In genomic region chr10:59865101-59865500, GRCh38 we compare ENCODE assay signal across 8 cellular contexts. TPM values are rescaled to one million over a fixed set of nuclear protein-coding genes. Genes with fewer than 3 reads are reported as not detected.
DNase-seq lines count a peak whose midpoint lies in the region; ATAC-seq, FAIRE-seq and TF ChIP-seq lines count a peak whose summit lies in the region.

No MANE protein-coding gene starts in this region.

- peak; percentile 18 to 24; a peak in 1 of 5 replicates for TF ChIP-seq RAD21 in A549 (conservative IDR thresholded peaks at IDR 0.05 in 1 of 2, IDR thresholded peaks at IDR 0.05 in 1 of 2)

- CTCF ChIA-PET in A549 (lab: Yijun Ruan, JAX): interaction anchor here (0.8 to 1.6 kb wide), 5 partner anchors 11 to 239 kb away, joined by 3 to 5 read pairs (median 3); no protein-coding TSS in a partner anchor

- no peak overlapping the region for H3K4me2 ChIP-seq in A549

- POLR2A ChIA-PET in A549 (lab: Yijun Ruan, JAX): interaction anchor here (2.0 kb wide), 1 partner anchor 42 kb away, joined by 4 read pairs; the partner anchor contains the start of gene CCDC6

- TF ChIP-seq EP300 in A549 (IDR thresholded peaks at IDR 0.05): no peak

- WGBS in A549 (ENCODE audit: missing lambda C conversion rate): 64% methylated on average over 5 of the region's 5 CpGs
- 72 to 85% methylated on average over 2 to 5 of the region's 5 CpGs for WGBS in endodermal cell (ENCODE audit: insufficient coverage in 1 of 2, insufficient read length in 1 of 2), 2 experiments

- H3K4me1 ChIP-seq in A549: no peaks in the 10 kb centered on the region
- no peaks in the 10 kb centered on the region for H3K4me1 ChIP-seq in endodermal cell (ENCODE audit: control insufficient read depth, insufficient read depth, low read length)

- FAIRE-seq in A549 (lab: Jason Lieb, UNC) (no peak), urothelium cell line (lab: Jason Lieb, UNC) (no peak)

- H3K4me3 Mint-ChIP-seq in endodermal cell: no peak overlapping the region
- no peak overlapping the region for H3K4me3 Mint-ChIP-seq in natural killer cell treated with Interleukin-12 subunit alpha and Interleukin-12 subunit beta and Interleukin-15 and Interleukin-18, amount 100 ng/mL, for 72 hours

- DNase-seq in A549 (ENCODE audit: low read depth in 1 of 2, low spot score in 1 of 2) (peak; percentile 10 to 23), GM12864 (ENCODE audit: low read depth) (no peak), NCI-H69 (lab: John Stamatoyannopoulos, UW) (peak; percentile 73), endodermal cell (peak; percentile 67), NK-92 (lab: John Stamatoyannopoulos, UW; ENCODE audit: unreplicated experiment) (no peak), urothelium cell line (ENCODE audit: low spot score) (no peak)
- no peak for DNase-seq in natural killer cell treated with Interleukin-12 subunit alpha and Interleukin-12 subunit beta and Interleukin-15 and Interleukin-18, amount 100 ng/mL, for 72 hours (ENCODE audit: low spot score)

- H3K27ac ChIP-seq in A549: no peak overlapping the region
- no peak overlapping the region for H3K27ac ChIP-seq in endodermal cell (ENCODE audit: low read depth, low read length)

- peak; percentile 28; the same call in 2 of the 3 replicates for TF ChIP-seq CTCF in A549 (IDR thresholded peaks at IDR 0.05)
- TF ChIP-seq CTCF in GM12864 (IDR thresholded peaks at IDR 0.05; ENCODE audit: low read depth, low read length, missing control alignments): peak; percentile 54
- TF ChIP-seq CTCF in endodermal cell (conservative IDR thresholded peaks at IDR 0.05): peak; percentile 69

- peaks cover 10% of the 10 kb centered on the region for H3K36me3 Mint-ChIP-seq in endodermal cell (ENCODE audit: low read depth)
- no peaks in the 10 kb centered on the region for H3K36me3 Mint-ChIP-seq in natural killer cell treated with Interleukin-12 subunit alpha and Interleukin-12 subunit beta and Interleukin-15 and Interleukin-18, amount 100 ng/mL, for 72 hours

- H3K9ac ChIP-seq in endodermal cell (ENCODE audit: extremely low read depth, low read length, poor library complexity, severe bottlenecking): no peak overlapping the region

- no peaks in the 10 kb centered on the region for H3K9me3 Mint-ChIP-seq in endodermal cell
- no peaks in the 10 kb centered on the region for H3K9me3 Mint-ChIP-seq in natural killer cell treated with Interleukin-12 subunit alpha and Interleukin-12 subunit beta and Interleukin-15 and Interleukin-18, amount 100 ng/mL, for 72 hours

- ATAC-seq in A549: peak; percentile 50 to 55; a peak in 3 of 6 replicates
- peak; percentile 75 for ATAC-seq in HG02759 (IDR thresholded peaks at IDR 0.05; ENCODE audit: unreplicated experiment)
- ATAC-seq in natural killer cell treated with Interleukin-12 subunit alpha and Interleukin-12 subunit beta and Interleukin-15 and Interleukin-18, amount 100 ng/mL, for 72 hours: peak; percentile 54 to 71

- H3K27ac Mint-ChIP-seq in endodermal cell: no peak overlapping the region
- peak overlapping the region in 1 of 2 donors; percentile 82 for H3K27ac Mint-ChIP-seq in natural killer cell treated with Interleukin-12 subunit alpha and Interleukin-12 subunit beta and Interleukin-15 and Interleukin-18, amount 100 ng/mL, for 72 hours

- H3K27me3 ChIP-seq in endodermal cell (ENCODE audit: control insufficient read depth, insufficient read depth, low read length, poor library complexity, severe bottlenecking): no peaks in the 10 kb centered on the region

- H3K4me1 Mint-ChIP-seq in endodermal cell: peaks cover 25% of the 10 kb centered on the region
- peaks cover 46 to 61% of the 10 kb centered on the region in 2 donors for H3K4me1 Mint-ChIP-seq in natural killer cell treated with Interleukin-12 subunit alpha and Interleukin-12 subunit beta and Interleukin-15 and Interleukin-18, amount 100 ng/mL, for 72 hours (ENCODE audit: low read depth in 2 of 2)

- H3K9me3 ChIP-seq in A549 (0 out of 3 replicates have a peak, but pooled peaks cover 3% of the 10 kb centered on the region), endodermal cell (ENCODE audit: control insufficient read depth, low read length) (peaks cover 5% of the 10 kb centered on the region)

- no peaks in the 10 kb centered on the region for H3K36me3 ChIP-seq in endodermal cell (ENCODE audit: control insufficient read depth, insufficient read depth, low read length)

- no peak overlapping the region for H3K4me3 ChIP-seq in A549
- no peak overlapping the region for H3K4me3 ChIP-seq in GM12864 (ENCODE audit: low read depth, low read length)
- H3K4me3 ChIP-seq in endodermal cell (ENCODE audit: low read length): no peak overlapping the region

- TF ChIP-seq POLR2A in A549 (IDR thresholded peaks at IDR 0.05; ENCODE audit: low read length): no peak

- H3K27me3 Mint-ChIP-seq in endodermal cell (ENCODE audit: insufficient read depth): no peaks in the 10 kb centered on the region
- no peaks in the 10 kb centered on the region for H3K27me3 Mint-ChIP-seq in natural killer cell treated with Interleukin-12 subunit alpha and Interleukin-12 subunit beta and Interleukin-15 and Interleukin-18, amount 100 ng/mL, for 72 hours

TF ChIP-seq in A549, 52 proteins besides CTCF, POLR2A, EP300 and RAD21:
- TF ChIP-seq MAFK (IDR thresholded peaks at IDR 0.05; ENCODE audit: partially characterized antibody) (no peak), CBX2 (IDR thresholded peaks at IDR 0.05; ENCODE audit: borderline replicate concordance, low read depth) (no peak), EHF (CRISPR knock-in tag; IDR thresholded peaks at IDR 0.05) (no peak), NPAS2 (CRISPR knock-in tag; IDR thresholded peaks at IDR 0.05; ENCODE audit: borderline replicate concordance) (no peak), CHD4 (IDR thresholded peaks at IDR 0.05; ENCODE audit: borderline replicate concordance) (no peak), ESRRA (IDR thresholded peaks at IDR 0.05; ENCODE audit: borderline replicate concordance, low read length) (no peak), E2F6 (IDR thresholded peaks at IDR 0.05; ENCODE audit: borderline replicate concordance, low read depth) (no peak), RFX5 (IDR thresholded peaks at IDR 0.05) (no peak), TFCP2L1 (CRISPR knock-in tag; IDR thresholded peaks at IDR 0.05) (no peak), ZFP36 (IDR thresholded peaks at IDR 0.05; ENCODE audit: borderline replicate concordance, partially characterized antibody) (no peak), HDAC2 (IDR thresholded peaks at IDR 0.05) (no peak), HOXB13 (CRISPR knock-in tag; IDR thresholded peaks at IDR 0.05; ENCODE audit: low read depth) (no peak), CBX8 (IDR thresholded peaks at IDR 0.05) (no peak), ZNF302 (CRISPR knock-in tag; IDR thresholded peaks at IDR 0.05) (no peak), POLR2AphosphoS2 (conservative IDR thresholded peaks at IDR 0.05; ENCODE audit: low read length) (no peak), USF2 (IDR thresholded peaks at IDR 0.05) (no peak), BHLHE40 (IDR thresholded peaks at IDR 0.05; ENCODE audit: low read depth, low read length) (no peak), FOSB (CRISPR knock-in tag; IDR thresholded peaks at IDR 0.05) (no peak), BCL3 (IDR thresholded peaks at IDR 0.05) (no peak), RNF2 (IDR thresholded peaks at IDR 0.05; ENCODE audit: borderline replicate concordance, low read depth) (no peak)

RNA-seq across cellular contexts. Expression of gene CCDC6, which starts 41.3 kb away (rescaled TPM):
- polyA plus RNA-seq in A549 (2011; rRNA removed) (41.2 and 43.5 TPM in 2 replicates), A549 (2017; fragmentation: RNase III; extraction: RNeasy Plus Mini Kit Qiagen cat#74134 plus additional on column Dnase treatment) (20.6 to 21.4 TPM (median 20.9 TPM) in 3 replicates)
- 9.1 and 11.6 TPM in 2 replicates for polyA plus RNA-seq in A549 (2012; cell fraction: cytosol; rRNA removed)
- polyA plus RNA-seq in A549 (2012; cell fraction: nucleus; rRNA removed): 7.1 and 8.0 TPM in 2 replicates
- polyA minus RNA-seq in A549 (2011; rRNA and poly(A)+ RNA removed): 53.0 and 53.1 TPM in 2 replicates
- 10 to 100 TPM; 29.3 to 30.4 TPM for total RNA-seq in endodermal cell
- polyA plus RNA-seq in endodermal cell (2013, experiment 1 of 2): 28.3 TPM
- polyA plus RNA-seq in endodermal cell (2013, experiment 2 of 2): 27.9 TPM
- total RNA-seq in natural killer cell treated with Interleukin-12 subunit alpha and Interleukin-12 subunit beta and Interleukin-15 and Interleukin-18, amount 100 ng/mL, for 72 hours: 100 to 1,000 TPM in 1 of 2 donors, 10 to 100 TPM in 1; 65.7 to 104 TPM

Comparison
In these comparisons a context has a peak if more than half of its experiments do, and no peak if none do; other contexts are left out.
1. DNase-seq: peak in A549 (2 of 2), NCI-H69 (single experiment) and endodermal cell (single experiment); none in GM12864 (single experiment), natural killer cell treated with Interleukin-12 subunit alpha and Interleukin-12 subunit beta and Interleukin-15 and Interleukin-18, amount 100 ng/mL, for 72 hours (single experiment), NK-92 (single experiment) and urothelium cell line (single experiment).
2. Peak in every context shown above with its lines, with median percentiles within 50 percentile points of each other: ATAC-seq and CTCF ChIP-seq.